ENCODE assay signal across 10 cellular contexts in the genomic region with DNA sequence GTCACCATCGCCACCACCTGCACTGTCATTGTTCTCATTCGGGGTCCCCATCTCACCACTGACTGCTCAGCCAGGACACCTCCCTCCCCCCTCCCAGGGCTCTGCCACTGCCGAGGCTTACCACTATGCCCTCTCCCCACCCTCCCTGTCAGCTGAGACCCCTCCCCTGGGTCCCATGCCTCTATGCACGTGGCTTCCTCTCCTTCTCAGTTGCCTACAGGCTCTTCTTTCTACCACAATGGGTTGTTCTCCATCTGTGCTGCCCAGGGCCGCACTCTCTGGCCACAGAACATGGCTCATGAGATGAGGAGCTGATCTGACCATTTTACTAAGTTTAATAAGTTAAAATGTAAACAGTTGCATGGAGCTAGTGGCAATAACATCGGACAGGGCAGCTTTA. TPM values are rescaled to one million over a fixed set of nuclear protein-coding genes. Genes with fewer than 3 reads are reported as not detected.
"Had no signal": no experiment of that assay in that cellular context is flagged by ENCODE, and none has a peak within 500 bp of the region (broad histone marks: within the 10 kb centered on the region; RNA-seq: fewer than 3 reads in every experiment).

No MANE protein-coding gene starts in this region.

- H3K4me3 Mint-ChIP-seq: GM23338, H9 had no signal

- DNase-seq: H9, HCEC 1CT, IMR-90, KG1 had no signal

- H3K4me3 ChIP-seq: GM23338, K562 had no signal

- H3K27ac Mint-ChIP-seq: GM23338, H9 had no signal

- FAIRE-seq: H1, H54, HTR-8/SVneo had no signal

- ATAC-seq: GM23338, K562 had no signal

RNA-seq across cellular contexts. Expression of gene EN2, which starts 16.1 kb away (rescaled TPM):
- total RNA-seq: GM23338, H1, HT-29, IMR-90 had no signal
- polyA plus RNA-seq: GM23338, H1, IMR-90 had no signal
